ENCODE assay signal across 12 cellular contexts in genomic region chr6:17093692-17094091, GRCh38. TPM values are rescaled to one million over a fixed set of nuclear protein-coding genes. Genes with fewer than 3 reads are reported as not detected.
DNase-seq lines count a peak whose midpoint lies in the region; ATAC-seq and TF ChIP-seq lines count a peak whose summit lies in the region.
"Had no signal": no experiment of that assay in that cellular context is flagged by ENCODE, and none has a peak within 500 bp of the region (broad histone marks: within the 10 kb centered on the region; RNA-seq: fewer than 3 reads in every experiment).

No MANE protein-coding gene starts in this region.

- no peak overlapping the region for H3K4me3 Mint-ChIP-seq in neural crest cell
- H3K4me3 Mint-ChIP-seq: immature natural killer cell had no signal

- DNase-seq in NOMO-1 treated with DMSO at 0.1 percent for 48 hours (lab: John Stamatoyannopoulos, UW; ENCODE audit: unreplicated experiment) = peak; percentile 13
- no peak for DNase-seq in NOMO-1 treated with dmso at 0.1 percent for 144 hours (lab: John Stamatoyannopoulos, UW; ENCODE audit: unreplicated experiment)
- peak; percentile 15 for DNase-seq in NB4 (ENCODE audit: low read depth)
- no peak for DNase-seq in astrocyte of the spinal cord (ENCODE audit: low read depth, low spot score)
- DNase-seq in neural crest cell (ENCODE audit: low read depth, low spot score) = no peak
- DNase-seq: immature natural killer cell had no signal

- peaks cover 3% of the 10 kb centered on the region for H3K9me3 Mint-ChIP-seq in neural crest cell

- no peak for TF ChIP-seq POLR2A in NB4 (IDR thresholded peaks at IDR 0.05; ENCODE audit: extremely low read depth, insufficient read length)

- no peak overlapping the region for H3K4me3 ChIP-seq in NB4 (ENCODE audit: low read depth, low read length)
- H3K4me3 ChIP-seq in astrocyte of the spinal cord (ENCODE audit: low read depth, low read length) = no peak overlapping the region
- H3K4me3 ChIP-seq: BLaER1, coronary artery had no signal

- TF ChIP-seq CTCF in NB4 (IDR thresholded peaks at IDR 0.05; ENCODE audit: low read depth, low read length) (peak; percentile 15), astrocyte of the spinal cord (IDR thresholded peaks at IDR 0.05; ENCODE audit: low read depth, low read length) (peak; percentile 47), neural crest cell (conservative IDR thresholded peaks at IDR 0.05) (peak; percentile 45)

- H3K27me3 Mint-ChIP-seq in neural crest cell (ENCODE audit: low read depth) = peaks cover 8% of the 10 kb centered on the region

- H3K4me1 Mint-ChIP-seq in neural crest cell = peaks cover 10% of the 10 kb centered on the region
- H3K4me1 Mint-ChIP-seq: immature natural killer cell had no signal

- in situ Hi-C loops in astrocyte of the spinal cord (cut with HindIII; ENCODE audit: low sequenced_read_pairs) = no loop called here

- no peaks in the 10 kb centered on the region for H3K36me3 Mint-ChIP-seq in neural crest cell (ENCODE audit: low read depth)
- H3K36me3 Mint-ChIP-seq: immature natural killer cell had no signal

- no peak overlapping the region for H3K27ac Mint-ChIP-seq in neural crest cell (ENCODE audit: unreplicated experiment)
- H3K27ac Mint-ChIP-seq: immature natural killer cell had no signal

- ATAC-seq in GM18870 (IDR thresholded peaks at IDR 0.05; ENCODE audit: unreplicated experiment) (no peak), GM19455 (IDR thresholded peaks at IDR 0.05; ENCODE audit: unreplicated experiment) (no peak), HG03520 (IDR thresholded peaks at IDR 0.05; ENCODE audit: unreplicated experiment) (no peak)

RNA-seq across cellular contexts. Expression of gene STMND1, which starts 8.2 kb away (rescaled TPM):
- not detected in 2 replicates for total RNA-seq in neural crest cell
- total RNA-seq: omental fat pad had no signal

Comparison
In these comparisons a context has a peak if more than half of its experiments do, and no peak if none do; other contexts are left out.
1. DNase-seq: peak in NOMO-1 treated with DMSO at 0.1 percent for 48 hours (single experiment) and NB4 (single experiment); none in NOMO-1 treated with dmso at 0.1 percent for 144 hours (single experiment), astrocyte of the spinal cord (single experiment) and neural crest cell (single experiment).
2. Peak in every context shown above with its lines, with median percentiles within 50 percentile points of each other: CTCF ChIP-seq.